Comparison of ENCODE assay signal across 8 cellular contexts in genomic region chr12:52879394-52880351, GRCh38. TPM values are rescaled to one million over a fixed set of nuclear protein-coding genes. Genes with fewer than 3 reads are reported as not detected.
DNase-seq lines count a peak whose midpoint lies in the region; ATAC-seq and TF ChIP-seq lines count a peak whose summit lies in the region.

No MANE protein-coding gene starts in this region.

- intact Hi-C loops in ascending aorta (cut with DNase I): loop anchor here (1.0 to 2.0 kb wide), 2 partner anchors 297 to 507 kb away; no protein-coding TSS in a partner anchor
- intact Hi-C loops in right cardiac atrium (cut with DNase I): loop anchor here (2.0 to 10.0 kb wide), 6 partner anchors 215 to 725 kb away; no protein-coding TSS in a partner anchor

- H3K4me3 ChIP-seq in ascending aorta (peak overlapping the region in 1 of 2 donors; percentile 52), right cardiac atrium (ENCODE audit: low read length) (no peak overlapping the region)

- no peaks in the 10 kb centered on the region for H3K9me3 ChIP-seq in ascending aorta
- no peaks in the 10 kb centered on the region for H3K9me3 ChIP-seq in right cardiac atrium (ENCODE audit: control insufficient read depth, low read length)

- TF ChIP-seq CTCF in ascending aorta (IDR thresholded peaks at IDR 0.05): peak; percentile 53 to 81 (median 60)

- H3K27me3 ChIP-seq in ascending aorta (no peaks in the 10 kb centered on the region), right cardiac atrium (ENCODE audit: control insufficient read depth, insufficient read depth) (no peaks in the 10 kb centered on the region)

- ATAC-seq in right cardiac atrium: peak; percentile 86
- no peak for ATAC-seq in GM19023 (IDR thresholded peaks at IDR 0.05; ENCODE audit: unreplicated experiment)

- no peaks in the 10 kb centered on the region for H3K36me3 ChIP-seq in ascending aorta

- 7% methylated on average over 38 of the region's 38 CpGs for WGBS in right cardiac atrium

- H3K4me1 ChIP-seq in ascending aorta (peaks cover 0 to under 1% of the 10 kb centered on the region in 2 donors), right cardiac atrium (ENCODE audit: control insufficient read depth, insufficient read depth, low read length) (no peaks in the 10 kb centered on the region)

- H3K27ac ChIP-seq in ascending aorta (no peak overlapping the region), right cardiac atrium (ENCODE audit: low read length) (no peak overlapping the region)

- DNase-seq in Ammon's horn (ENCODE audit: low spot score) (peak; percentile 94), GOT3 (lab: John Stamatoyannopoulos, UW) (peak; percentile 53), NCI-H2029 (lab: John Stamatoyannopoulos, UW) (peak; percentile 84), T1000 (lab: John Stamatoyannopoulos, UW) (peak; percentile 81), ascending aorta (ENCODE audit: low spot score in 2 of 2) (peak in 1 of 2 donors; percentile 85), right cardiac atrium (peak; percentile 76 to 91 (median 89)), retina (peak; percentile 88)

RNA-seq across cellular contexts. Expression of gene KRT8, which starts 25.2 kb away (rescaled TPM):
- total RNA-seq in ascending aorta: 54.3 TPM
- total RNA-seq in right cardiac atrium: 100 to 1,000 TPM; 104 to 259 (median 212) TPM
- 282 TPM for polyA plus RNA-seq in right cardiac atrium

RNA-seq across cellular contexts. Expression of gene KRT78, which starts 30.9 kb away (rescaled TPM):
- total RNA-seq in ascending aorta: not detected
- not detected for total RNA-seq in right cardiac atrium
- polyA plus RNA-seq in right cardiac atrium: 0.02 TPM

RNA-seq across cellular contexts. Expression of gene KRT79, which starts 45.6 kb away (rescaled TPM):
- total RNA-seq in ascending aorta: not detected
- total RNA-seq in right cardiac atrium: not detected
- 0.09 TPM for polyA plus RNA-seq in right cardiac atrium
